ENCODE assay signal across 8 cellular contexts in the genomic region with DNA sequence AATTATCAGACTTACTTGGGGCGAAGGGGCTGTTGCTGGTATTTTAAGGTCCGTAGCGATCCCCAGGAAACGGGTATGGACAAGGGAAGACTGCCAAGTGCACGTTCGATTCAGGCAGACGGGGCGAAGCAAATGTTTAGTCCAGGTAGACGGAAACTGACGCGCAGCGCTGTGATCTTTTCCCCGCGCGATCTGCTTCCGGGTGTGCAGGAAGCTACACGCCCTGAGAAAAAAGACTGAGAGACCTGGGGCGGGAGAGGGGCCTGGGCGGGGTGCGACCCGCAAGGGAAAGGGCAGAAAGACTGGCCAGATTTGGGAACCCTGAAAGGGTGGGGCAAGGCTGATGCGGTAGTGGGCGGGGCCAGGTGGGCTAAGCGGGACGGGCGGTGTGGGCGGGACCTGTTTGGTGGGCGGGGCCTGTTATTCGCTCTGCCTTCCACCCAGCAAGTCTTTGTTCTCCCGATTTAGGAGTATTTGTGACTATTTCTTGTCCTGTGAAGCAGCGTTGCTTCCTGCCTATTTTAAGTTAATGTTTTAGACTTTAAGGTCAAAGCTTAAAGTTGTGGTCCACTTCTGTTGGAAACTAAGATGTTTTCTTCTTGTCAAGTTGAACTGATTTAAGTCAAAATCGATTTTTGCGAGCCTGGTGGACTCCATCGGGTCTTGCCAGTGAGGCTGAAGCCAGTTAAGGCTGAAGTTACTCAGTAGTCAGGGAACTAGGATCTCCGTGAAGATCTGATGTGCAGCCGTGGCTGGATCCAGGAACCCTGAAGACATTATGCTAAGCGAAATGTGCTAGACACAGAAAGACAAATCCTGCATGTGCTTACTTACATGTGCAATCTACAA. TPM values are rescaled to one million over a fixed set of nuclear protein-coding genes. Genes with fewer than 3 reads are reported as not detected.
DNase-seq lines count a peak whose midpoint lies in the region; ATAC-seq, FAIRE-seq and TF ChIP-seq lines count a peak whose summit lies in the region.

Gene ZNF836, minus strand, starts transcription at position 301 of the 849 bp plus-strand sequence. CDS start 3,549 bp downstream, outside the sequence.

- peak within 1 kb of the TSS; percentile 89 for H3K14ac ChIP-seq in IMR-90 (replicated peaks; ENCODE audit: low read depth, low read length)

- peak within 1 kb of the TSS; percentile 89 for H4K5ac ChIP-seq in IMR-90 (ENCODE audit: low read depth, low read length)

- CTCF ChIA-PET in IMR-90 (lab: Yijun Ruan, JAX) = interaction anchor here (0.5 kb wide), 1 partner anchor 9 kb away, joined by 3 read pairs; no protein-coding TSS in a partner anchor
- CTCF ChIA-PET in naive thymus-derived CD4-positive, alpha-beta T cell (lab: Charles Lee) = interaction anchor here (0.6 to 1.0 kb wide), 5 partner anchors 15 to 66 kb away, joined by 3 to 8 read pairs (median 3); partner anchors contain the start of genes PPP2R1A and ZNF616

- TF ChIP-seq CTCF in AG10803 (conservative IDR thresholded peaks at IDR 0.05; ENCODE audit: low read length) (no peak), IMR-90 (conservative IDR thresholded peaks at IDR 0.05; ENCODE audit: low read depth, low read length) (no peak), fibroblast of lung (conservative IDR thresholded peaks at IDR 0.05 in 1 of 2, IDR thresholded peaks at IDR 0.05 in 1 of 2; ENCODE audit: low read depth in 1 of 2, low read length in 2 of 2) (no peak)

- H2AK5ac ChIP-seq in IMR-90 (ENCODE audit: low read depth, low read length) = 0 out of 2 replicates have a peak within 1 kb of the TSS, but pooled peaks have one; percentile 41

- ATAC-seq in GM19328 (IDR thresholded peaks at IDR 0.05; ENCODE audit: unreplicated experiment) (peak; percentile 82), IMR-90 (ENCODE audit: low read depth) (peak; percentile 96)
- ATAC-seq in naive thymus-derived CD4-positive, alpha-beta T cell = peak; percentile 98
- peak; percentile 94 for ATAC-seq in stimulated activated effector memory CD8-positive, alpha-beta T cell treated with anti-CD3 and anti-CD28 coated beads, Interleukin-12 subunit alpha, Interleukin-12 subunit beta, amount 100 ng/mL, for 72 hours

- dilution Hi-C loops in IMR-90 (cut with HindIII; ENCODE audit: low sequenced_read_pairs, unreplicated experiment) = no loop called here

- no peaks in the 10 kb centered on the region for H3K4me1 ChIP-seq in IMR-90 (ENCODE audit: control insufficient read depth, insufficient read depth, low read length)
- H3K4me1 ChIP-seq in fibroblast of lung (ENCODE audit: control insufficient read depth, extremely low read depth, insufficient read depth, low read length) = peaks cover 2% of the 10 kb centered on the region
- peaks cover 18 to 19% of the 10 kb centered on the region in 2 donors for H3K4me1 ChIP-seq in naive thymus-derived CD4-positive, alpha-beta T cell (ENCODE audit: control insufficient read depth in 2 of 2, insufficient read depth in 2 of 2, low read length in 2 of 2)

- H2BK120ac ChIP-seq in IMR-90 (ENCODE audit: low read depth, low read length) = peak within 1 kb of the TSS; percentile 55; the same call in 1 of the 2 replicates

- H4K20me1 ChIP-seq in IMR-90 (ENCODE audit: insufficient read depth, low read length) (no peaks in the 10 kb centered on the region), fibroblast of lung (ENCODE audit: control insufficient read depth, extremely low read depth, insufficient read depth, low read length) (no peaks in the 10 kb centered on the region)

- peak; percentile 64 for DNase-seq in AG10803 (ENCODE audit: low read depth)
- peak; percentile 59 for DNase-seq in IMR-90
- DNase-seq in RCC 7860 (ENCODE audit: low spot score) = peak; percentile 12
- peak; percentile 82 for DNase-seq in activated T-helper 1 cell treated with Interleukin-2 at 50 U/mL for 16 hours (ENCODE audit: low read depth)
- peak; percentile 67 to 77 for DNase-seq in fibroblast of lung (ENCODE audit: low read depth in 2 of 2)
- peak; percentile 72 to 95 (median 91) for DNase-seq in naive thymus-derived CD4-positive, alpha-beta T cell
- DNase-seq in stimulated activated effector memory CD8-positive, alpha-beta T cell treated with anti-CD3 and anti-CD28 coated beads, Interleukin-12 subunit alpha, Interleukin-12 subunit beta, amount 100 ng/mL, for 72 hours (ENCODE audit: low spot score in 2 of 2) = peak; percentile 77 to 90

- H3K23ac ChIP-seq in IMR-90 (ENCODE audit: low read depth, low read length) = peak within 1 kb of the TSS; percentile 88; the same call in 1 of the 2 replicates

- peak within 1 kb of the TSS; percentile 96 to 99 (median 98) for H3K27ac Mint-ChIP-seq in naive thymus-derived CD4-positive, alpha-beta T cell
- H3K27ac Mint-ChIP-seq in stimulated activated effector memory CD8-positive, alpha-beta T cell treated with anti-CD3 and anti-CD28 coated beads, Interleukin-12 subunit alpha, Interleukin-12 subunit beta, amount 100 ng/mL, for 72 hours = peak within 1 kb of the TSS; percentile 98

- peak within 1 kb of the TSS; percentile 92 to 98 (median 96) for H3K4me3 Mint-ChIP-seq in naive thymus-derived CD4-positive, alpha-beta T cell
- H3K4me3 Mint-ChIP-seq in stimulated activated effector memory CD8-positive, alpha-beta T cell treated with anti-CD3 and anti-CD28 coated beads, Interleukin-12 subunit alpha, Interleukin-12 subunit beta, amount 100 ng/mL, for 72 hours = peak within 1 kb of the TSS; percentile 88

- POLR2A ChIA-PET in IMR-90 (lab: Charles Lee; ENCODE audit: unreplicated experiment) = interaction anchor here (0.6 kb wide), 2 partner anchors 13 to 14 kb away, joined by 4 read pairs; no protein-coding TSS in a partner anchor
- POLR2A ChIA-PET in naive thymus-derived CD4-positive, alpha-beta T cell (lab: Charles Lee) = interaction anchor here (0.5 to 4.1 kb wide), 7 partner anchors 18 to 507 kb away, joined by 3 to 41 read pairs (median 5); partner anchors contain the start of genes PPP2R1A and ZNF616

- H3K9me3 Mint-ChIP-seq in naive thymus-derived CD4-positive, alpha-beta T cell = peaks cover 0 to 50% (median 5%) of the 10 kb centered on the region in 11 donors
- H3K9me3 Mint-ChIP-seq in stimulated activated effector memory CD8-positive, alpha-beta T cell treated with anti-CD3 and anti-CD28 coated beads, Interleukin-12 subunit alpha, Interleukin-12 subunit beta, amount 100 ng/mL, for 72 hours = no peaks in the 10 kb centered on the region

- H4K8ac ChIP-seq in IMR-90 (ENCODE audit: low read depth in 2 of 2, low read length in 2 of 2) = peak within 1 kb of the TSS; percentile 79 to 85

- no peaks in the 10 kb centered on the region for H3K9me1 ChIP-seq in IMR-90 (ENCODE audit: insufficient read depth, low read length)

- TF ChIP-seq POLR2A in IMR-90 (IDR thresholded peaks at IDR 0.05; ENCODE audit: low read depth, low read length) = no peak

- H3K56ac ChIP-seq in IMR-90 (ENCODE audit: extremely low read depth, insufficient read depth, low read length) = peak within 1 kb of the TSS; percentile 70; the same call in 1 of the 2 replicates

- H2AFZ ChIP-seq in IMR-90 (replicated peaks; ENCODE audit: low read length, poor library complexity) (peak within 1 kb of the TSS; percentile 98), fibroblast of lung (ENCODE audit: low read length) (peak within 1 kb of the TSS; percentile 94)

- H3K27me3 ChIP-seq in IMR-90 (ENCODE audit: control insufficient read depth, insufficient read depth, low read length) (no peaks in the 10 kb centered on the region), fibroblast of lung (ENCODE audit: control insufficient read depth, insufficient read depth, low read length) (no peaks in the 10 kb centered on the region)
- no peaks in the 10 kb centered on the region for H3K27me3 ChIP-seq in naive thymus-derived CD4-positive, alpha-beta T cell (ENCODE audit: control insufficient read depth in 2 of 2, insufficient read depth in 2 of 2, low read length in 2 of 2)

- TF ChIP-seq RAD21 in IMR-90 (IDR thresholded peaks at IDR 0.05; ENCODE audit: low read length) = no peak

- H3K9ac ChIP-seq in IMR-90 (ENCODE audit: low read depth, low read length) = peak within 1 kb of the TSS; percentile 92
- peak within 1 kb of the TSS; percentile 30 for H3K9ac ChIP-seq in fibroblast of lung (ENCODE audit: insufficient read depth, low read length)

- in situ Hi-C loops in IMR-90 (cut with MboI; ENCODE audit: low sequenced_read_pairs) = no loop called here

- intact Hi-C loops in IMR-90 (cut with micrococcal nuclease) = loop anchor here (2.0 kb wide), 1 partner anchor 17 kb away; no protein-coding TSS in a partner anchor
- intact Hi-C loops in naive thymus-derived CD4-positive, alpha-beta T cell (cut with micrococcal nuclease) = loop anchor here (1.0 to 10.0 kb wide), 13 partner anchors 18 to 1026 kb away; partner anchors contain the start of genes ZNF432 (in 2 of the 2), ZNF175 (in 1 of the 2), ZNF480 (in 1 of the 2) and ZNF616 (in 1 of the 2)

- peaks cover 23 to 48% (median 45%) of the 10 kb centered on the region in 7 donors for H3K4me1 Mint-ChIP-seq in naive thymus-derived CD4-positive, alpha-beta T cell
- H3K4me1 Mint-ChIP-seq in stimulated activated effector memory CD8-positive, alpha-beta T cell treated with anti-CD3 and anti-CD28 coated beads, Interleukin-12 subunit alpha, Interleukin-12 subunit beta, amount 100 ng/mL, for 72 hours = peaks cover 16% of the 10 kb centered on the region

- H3K27ac ChIP-seq in IMR-90 (ENCODE audit: insufficient read depth, low read length) = peak within 1 kb of the TSS; percentile 68
- peak within 1 kb of the TSS; percentile 60 for H3K27ac ChIP-seq in fibroblast of lung (ENCODE audit: insufficient read depth, low read length)
- peak within 1 kb of the TSS; percentile 92 for H3K27ac ChIP-seq in naive thymus-derived CD4-positive, alpha-beta T cell (ENCODE audit: low read depth, low read length)

- peak within 1 kb of the TSS; percentile 86 for H2AK9ac ChIP-seq in IMR-90 (replicated peaks; ENCODE audit: low read depth, low read length, poor library complexity)

- H3K36me3 ChIP-seq in IMR-90 (ENCODE audit: control insufficient read depth, insufficient read depth, low read length) = peaks cover 7% of the 10 kb centered on the region
- no peaks in the 10 kb centered on the region for H3K36me3 ChIP-seq in fibroblast of lung (ENCODE audit: control insufficient read depth, insufficient read depth, low read length)
- peaks cover 6 to 25% (median 10%) of the 10 kb centered on the region in 3 experiments for H3K36me3 ChIP-seq in naive thymus-derived CD4-positive, alpha-beta T cell (ENCODE audit: control insufficient read depth in 2 of 3, insufficient read depth in 3 of 3, low read length in 3 of 3)

- H2BK20ac ChIP-seq in IMR-90 (ENCODE audit: low read depth, low read length) = no peak within 1 kb of the TSS; the same call in 1 of the 2 replicates

- H3K4ac ChIP-seq in IMR-90 (ENCODE audit: low read depth, low read length) = peak within 1 kb of the TSS; percentile 80

- peak within 1 kb of the TSS; percentile 48 for H2BK5ac ChIP-seq in IMR-90 (ENCODE audit: low read depth, low read length, poor library complexity, severe bottlenecking)

- 23% methylated on average over 12 of the region's 37 CpGs; no CpG with 5 or more reads in 1 of the 2 experiments for WGBS in IMR-90 (ENCODE audit: extremely low coverage in 2 of 2, insufficient read length in 1 of 2), 2 experiments

- peaks cover 5 to 14% of the 10 kb centered on the region in 2 experiments; a peak in 3 of 4 replicates for H3K79me1 ChIP-seq in IMR-90 (ENCODE audit: low read depth in 1 of 2, low read length in 2 of 2)

- peak within 1 kb of the TSS; percentile 62; the same call in 1 of the 2 replicates for H3K18ac ChIP-seq in IMR-90 (ENCODE audit: low read depth, low read length)

- peak within 1 kb of the TSS; percentile 97 for H3K4me3 ChIP-seq in AG10803 (ENCODE audit: low read length)
- H3K4me3 ChIP-seq in IMR-90 (ENCODE audit: insufficient read depth, low read depth, low read length) = peak within 1 kb of the TSS; percentile 90
- peak within 1 kb of the TSS; percentile 68 to 99 (median 93) for H3K4me3 ChIP-seq in fibroblast of lung (replicated peaks in 1 of 4; ENCODE audit: control extremely low read depth in 1 of 4, insufficient read depth in 1 of 4, low read depth in 3 of 4, low read length in 4 of 4)
- H3K4me3 ChIP-seq in naive thymus-derived CD4-positive, alpha-beta T cell (ENCODE audit: low read length) = peak within 1 kb of the TSS; percentile 92

- H4K91ac ChIP-seq in IMR-90 (ENCODE audit: insufficient read depth, low read depth, low read length) = peak within 1 kb of the TSS; percentile 86

- H3K27me3 Mint-ChIP-seq in naive thymus-derived CD4-positive, alpha-beta T cell = no peaks in the 10 kb centered on the region

- BruUV-seq in IMR-90 (replicated peaks; lab: Mats Ljungman, UMichigan) = no TSS peak

- H3K9me3 ChIP-seq in IMR-90 (ENCODE audit: control insufficient read depth, insufficient read depth, low read length) (no peaks in the 10 kb centered on the region), fibroblast of lung (ENCODE audit: control insufficient read depth, insufficient read depth, low read depth, low read length) (no peaks in the 10 kb centered on the region)
- no peaks in the 10 kb centered on the region for H3K9me3 ChIP-seq in naive thymus-derived CD4-positive, alpha-beta T cell (ENCODE audit: control insufficient read depth in 2 of 3, low read length in 3 of 3)

- no peaks in the 10 kb centered on the region for H3K79me2 ChIP-seq in fibroblast of lung (ENCODE audit: control insufficient read depth, insufficient read depth, low read length)

- peaks cover 13 to 48% (median 42%) of the 10 kb centered on the region in 5 donors for H3K36me3 Mint-ChIP-seq in naive thymus-derived CD4-positive, alpha-beta T cell
- H3K36me3 Mint-ChIP-seq in stimulated activated effector memory CD8-positive, alpha-beta T cell treated with anti-CD3 and anti-CD28 coated beads, Interleukin-12 subunit alpha, Interleukin-12 subunit beta, amount 100 ng/mL, for 72 hours = peaks cover 38% of the 10 kb centered on the region

- H3K4me2 ChIP-seq in IMR-90 (ENCODE audit: low read depth, low read length) (peak within 1 kb of the TSS; percentile 94), fibroblast of lung (ENCODE audit: extremely low read depth, insufficient read depth, low read length) (peak within 1 kb of the TSS; percentile 74)

- H2BK15ac ChIP-seq in IMR-90 (ENCODE audit: low read depth, low read length) = peak within 1 kb of the TSS; percentile 76; the same call in 2 of the 3 replicates

- no peak for FAIRE-seq in RCC 7860 (lab: Jason Lieb, UNC)

RNA-seq across cellular contexts. Expression of gene ZNF836, which starts in this region (rescaled TPM):
- 4.1 and 5.0 TPM in 2 replicates for total RNA-seq in IMR-90 (2012; rRNA removed)
- polyA plus RNA-seq in IMR-90 (2012; rRNA removed) = 1.1 and 1.4 TPM in 2 replicates
- 0.76 and 1.3 TPM in 2 replicates for polyA plus RNA-seq in IMR-90 (2012; cell fraction: cytosol; rRNA removed)
- 1.2 and 2.9 TPM in 2 replicates for polyA plus RNA-seq in IMR-90 (2012; cell fraction: nucleus; rRNA removed; ENCODE audit: low replicate concordance)
- total RNA-seq in fibroblast of lung = 10.0 and 13.2 TPM in 2 replicates
- 3.1 and 5.9 TPM in 2 replicates for polyA plus RNA-seq in fibroblast of lung
- 5.3 and 6.5 TPM in 2 replicates for polyA plus RNA-seq in fibroblast of lung (2012)
- polyA minus RNA-seq in fibroblast of lung (ENCODE audit: low replicate concordance) = 5.4 TPM in 1 of 2 replicates, not detected in the other
- total RNA-seq in naive thymus-derived CD4-positive, alpha-beta T cell = 10 to 100 TPM; 20.1 to 57.5 (median 27.4) TPM
- polyA plus RNA-seq in naive thymus-derived CD4-positive, alpha-beta T cell = 10 to 100 TPM; 10.2 to 21.2 TPM

Comparison
In these comparisons a context has a peak if more than half of its experiments do, and no peak if none do; other contexts are left out.
1. Peak in every context shown above with its lines: DNase-seq, ATAC-seq, H3K4me3 ChIP-seq and H3K27ac ChIP-seq.
2. DNase-seq: peak in every context shown above with its lines; median percentile 91 in naive thymus-derived CD4-positive, alpha-beta T cell; 84 in stimulated activated effector memory CD8-positive, alpha-beta T cell treated with anti-CD3 and anti-CD28 coated beads, Interleukin-12 subunit alpha, Interleukin-12 subunit beta, amount 100 ng/mL, for 72 hours; 82 in activated T-helper 1 cell treated with Interleukin-2 at 50 U/mL for 16 hours; 72 in fibroblast of lung; 64 in AG10803; 59 in IMR-90; 12 in RCC 7860.